8 cellular contexts compared by ENCODE assay signal in genomic region chr16:75550211-75550662, GRCh38. TPM values are rescaled to one million over a fixed set of nuclear protein-coding genes. Genes with fewer than 3 reads are reported as not detected.
DNase-seq lines count a peak whose midpoint lies in the region; ATAC-seq, FAIRE-seq and TF ChIP-seq lines count a peak whose summit lies in the region.

No MANE protein-coding gene starts in this region.

- FAIRE-seq in urothelium cell line (lab: Jason Lieb, UNC) = no peak

- H3K36me3 ChIP-seq in BLaER1 (no peaks in the 10 kb centered on the region), OCI-LY1 (ENCODE audit: insufficient read depth, low read length) (no peaks in the 10 kb centered on the region), left lung (no peaks in the 10 kb centered on the region)

- no peaks in the 10 kb centered on the region for H3F3A ChIP-seq in OCI-LY1 (ENCODE audit: insufficient read depth, low read length)

- H4K20me1 ChIP-seq in BLaER1 (no peaks in the 10 kb centered on the region), OCI-LY1 (ENCODE audit: insufficient read depth, low read length) (no peaks in the 10 kb centered on the region)

- H3K4me3 ChIP-seq in BLaER1 (no peak overlapping the region), OCI-LY1 (ENCODE audit: low read depth, low read length, poor library complexity, severe bottlenecking) (no peak overlapping the region), left lung (no peak overlapping the region)

- H3K4me2 ChIP-seq in BLaER1 (peak overlapping the region; percentile 48), OCI-LY1 (ENCODE audit: low read length) (peak overlapping the region; percentile 15; the same call in 1 of the 2 replicates)

- peaks cover 11% of the 10 kb centered on the region; the same call in 1 of the 2 replicates for H3K27me3 ChIP-seq in BLaER1
- H3K27me3 ChIP-seq in OCI-LY1 (ENCODE audit: insufficient read depth, low read length) = no peaks in the 10 kb centered on the region
- peaks cover 0 to 2% of the 10 kb centered on the region in 2 donors for H3K27me3 ChIP-seq in left lung

- peaks cover 29% of the 10 kb centered on the region for H3K4me1 ChIP-seq in BLaER1
- peaks cover 6% of the 10 kb centered on the region for H3K4me1 ChIP-seq in OCI-LY1 (ENCODE audit: insufficient read depth, low read length, severe bottlenecking)
- H3K4me1 ChIP-seq in left lung = peaks cover 0 to 4% of the 10 kb centered on the region in 2 donors

- no peak overlapping the region for H2AFZ ChIP-seq in OCI-LY1 (ENCODE audit: low read length)

- no peaks in the 10 kb centered on the region for H3K9me2 ChIP-seq in OCI-LY1 (ENCODE audit: low read depth, low read length)

- H3K9ac ChIP-seq in BLaER1 = no peak overlapping the region
- no peak overlapping the region for H3K9ac ChIP-seq in OCI-LY1 (ENCODE audit: low read length)

- TF ChIP-seq CTCF in OCI-LY1 (IDR thresholded peaks at IDR 0.05; ENCODE audit: low read length) (peak; percentile 58; the same call in 1 of the 2 replicates), left lung (IDR thresholded peaks at IDR 0.05) (peak in 1 of 2 donors; percentile 59)

- H3K9me3 ChIP-seq in BLaER1 = no peaks in the 10 kb centered on the region
- H3K9me3 ChIP-seq in OCI-LY1 (ENCODE audit: low read length) = no peaks in the 10 kb centered on the region
- no peaks in the 10 kb centered on the region for H3K9me3 ChIP-seq in left lung

- peak; percentile 80 to 81 for DNase-seq in cerebellar nuclear complex (lab: John Stamatoyannopoulos, UW)
- no peak for DNase-seq in left lung
- peak; percentile 23 for DNase-seq in urothelium cell line (ENCODE audit: low spot score)
- no peak for DNase-seq in NCI-H1417 treated with DMSO at 0.1 percent for 48 hours (lab: John Stamatoyannopoulos, UW)

- ATAC-seq in GM18511 (IDR thresholded peaks at IDR 0.05; ENCODE audit: unreplicated experiment) = peak; percentile 90
- ATAC-seq in HG02938 (IDR thresholded peaks at IDR 0.05; ENCODE audit: unreplicated experiment) = peak; percentile 59
- peak; percentile 65 for ATAC-seq in left lung

- no peaks in the 10 kb centered on the region for H3K79me2 ChIP-seq in OCI-LY1 (ENCODE audit: insufficient read depth, low read length)

- intact Hi-C loops in left lung (cut with DNase I) = no loop called here

- no peak overlapping the region for H3K27ac ChIP-seq in BLaER1
- no peak overlapping the region for H3K27ac ChIP-seq in OCI-LY1 (ENCODE audit: low read depth, low read length, poor library complexity, severe bottlenecking)
- H3K27ac ChIP-seq in left lung = peak overlapping the region in 1 of 2 donors; percentile 9

RNA-seq across cellular contexts. Expression of gene TMEM231, which starts 5.8 kb away (rescaled TPM):
- 10 to 100 TPM in 1 of 2 donors, 1 to 10 TPM in 1; 8.2 to 16.0 TPM for total RNA-seq in left lung

RNA-seq across cellular contexts. Expression of gene CHST5, which starts 14.3 kb away (rescaled TPM):
- 1 to 10 TPM in 1 of 2 donors, under 1 TPM in 1; 0.09 to 1.4 TPM for total RNA-seq in left lung

RNA-seq across cellular contexts. Expression of gene GABARAPL2, which starts 15.9 kb away (rescaled TPM):
- 100 to 1,000 TPM in 1 of 2 donors, 10 to 100 TPM in 1; 94.1 to 107 TPM for total RNA-seq in left lung

RNA-seq across cellular contexts. Expression of gene CHST6, which starts 55.0 kb away (rescaled TPM):
- 1 to 10 TPM; 3.3 to 3.9 TPM for total RNA-seq in left lung

Comparison
In these comparisons a context has a peak if more than half of its experiments do, and no peak if none do; other contexts are left out.
1. DNase-seq: peak in cerebellar nuclear complex (2 of 2) and urothelium cell line (single experiment); none in left lung (0 of 2) and NCI-H1417 treated with DMSO at 0.1 percent for 48 hours (single experiment).
2. Peak in every context shown above with its lines, with median percentiles within 50 percentile points of each other: ATAC-seq.